Comparison of ENCODE assay signal across 12 cellular contexts in the genomic region with DNA sequence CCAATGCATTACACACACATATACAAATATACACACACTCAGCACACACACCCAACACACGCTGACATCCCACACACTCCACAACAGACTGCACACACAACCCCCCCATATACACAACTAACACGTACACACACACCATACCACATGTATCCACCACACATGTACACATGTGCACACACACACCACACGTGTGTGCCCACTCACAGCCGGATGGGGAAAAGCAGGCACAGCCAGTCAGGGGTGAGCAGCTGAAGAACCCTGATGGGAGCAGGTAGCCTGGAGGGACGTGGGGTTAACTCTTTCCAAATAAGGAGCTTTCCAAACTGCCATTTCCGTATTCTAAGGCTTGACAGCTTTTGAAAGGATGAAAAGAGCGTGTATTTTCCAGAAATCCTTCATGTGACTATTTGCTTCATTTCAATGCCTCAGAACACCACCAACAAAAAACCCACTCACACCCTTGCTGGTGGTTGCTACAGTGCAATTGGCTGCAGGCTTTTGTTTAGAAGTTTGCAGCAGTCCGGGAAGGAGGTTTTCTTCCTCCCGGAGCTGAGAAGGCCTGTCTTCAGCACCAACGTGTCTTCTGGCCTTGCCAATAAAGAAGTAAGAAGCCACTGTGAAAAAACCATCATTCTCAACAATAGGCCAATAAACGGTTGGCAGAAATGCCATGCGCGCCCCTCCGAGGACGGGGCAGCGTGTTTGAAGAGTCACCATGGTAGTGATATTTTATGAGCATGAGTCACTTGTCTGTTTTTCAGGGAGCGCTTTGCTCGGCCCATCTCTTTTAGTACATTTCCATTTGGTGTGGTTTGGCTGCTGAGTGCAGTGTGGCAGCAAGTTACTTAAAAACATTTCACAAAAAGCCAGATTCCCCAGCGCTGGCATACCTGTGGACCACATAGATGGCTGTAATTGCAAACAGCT.
A peak's percentile ranks its signal among the peaks of the same experiment; 100 is the strongest.
DNase-seq lines count a peak whose midpoint lies in the region; ATAC-seq and TF ChIP-seq lines count a peak whose summit lies in the region.
"Had no signal": no experiment of that assay in that cellular context is flagged by ENCODE, and none has a peak within 500 bp of the region (broad histone marks: within the 10 kb centered on the region; RNA-seq: fewer than 3 reads in every experiment).

No MANE protein-coding gene starts in this region.

- no peaks in the 10 kb centered on the region for H3K36me3 ChIP-seq in HCT116 (ENCODE audit: control insufficient read depth in 1 of 2, insufficient read depth in 2 of 2, low read length in 2 of 2)
- H3K36me3 ChIP-seq: pancreas, upper lobe of left lung had no signal

- no peaks in the 10 kb centered on the region for H3K9me2 ChIP-seq in HCT116 (ENCODE audit: insufficient read depth)

- H4K20me1 ChIP-seq in HCT116 (ENCODE audit: insufficient read depth) = no peaks in the 10 kb centered on the region

- intact Hi-C loops in HCT116 (cut with micrococcal nuclease) = no loop called here

- CTCF ChIA-PET in HCT116 (lab: Charles Lee) = no interaction called here

- RAD21 ChIA-PET in HCT116 (lab: Charles Lee; ENCODE audit: low non-redundant PET in 1 of 2, low total read pairs in 2 of 2, uncharacterized antibody in 2 of 2, unreplicated experiment in 2 of 2) = no interaction called here

- 0 out of 4 replicates have a peak overlapping the region, but pooled peaks of 1 of the 2 experiments have one; percentile 7 for H3K4me3 ChIP-seq in HCT116 (replicated peaks in 1 of 2; ENCODE audit: low read depth in 1 of 2, low read length in 2 of 2)
- H3K4me3 ChIP-seq: pancreas, upper lobe of left lung had no signal

- TF ChIP-seq POLR2A in HCT116 (IDR thresholded peaks at IDR 0.05; ENCODE audit: borderline replicate concordance, extremely low read depth, insufficient read depth, insufficient read length) = no peak

- BruUV-seq in HCT116 (replicated peaks; lab: Mats Ljungman, UMichigan) = no TSS peak

- no peaks in the 10 kb centered on the region for H3K27me3 ChIP-seq in HCT116 (ENCODE audit: insufficient read depth, low read length)
- H3K27me3 ChIP-seq: pancreas, upper lobe of left lung had no signal

- H2AFZ ChIP-seq in HCT116 (ENCODE audit: low read depth, low read length, poor library complexity, severe bottlenecking) = peak overlapping the region; percentile 49

- no peaks in the 10 kb centered on the region for H3K79me2 ChIP-seq in HCT116 (ENCODE audit: insufficient read depth, low read length)

- H3K9ac ChIP-seq in HCT116 (ENCODE audit: low read length) = peak overlapping the region; percentile 36

- no peaks in the 10 kb centered on the region for H3K9me3 ChIP-seq in HCT116 (ENCODE audit: control insufficient read depth in 1 of 2, insufficient read depth in 1 of 2, low read depth in 1 of 2, low read length in 2 of 2)
- H3K9me3 ChIP-seq: pancreas, upper lobe of left lung had no signal

- peaks cover 18 to 35% of the 10 kb centered on the region in 2 experiments; a peak in 3 of 4 replicates for H3K4me1 ChIP-seq in HCT116 (ENCODE audit: control insufficient read depth in 1 of 2, insufficient read depth in 2 of 2, low read length in 2 of 2)
- H3K4me1 ChIP-seq: pancreas, upper lobe of left lung had no signal

- no peak for TF ChIP-seq CTCF in HCT116 (IDR thresholded peaks at IDR 0.05 in 2 of 3, conservative IDR thresholded peaks at IDR 0.05 in 1 of 3; ENCODE audit: borderline replicate concordance in 1 of 3, insufficient read depth in 1 of 3, low read depth in 2 of 3, low read length in 2 of 3)

- H3K4me2 ChIP-seq in HCT116 (ENCODE audit: low read length) = peak overlapping the region; percentile 64

- peak; percentile 65 for DNase-seq in HCT116 (ENCODE audit: low read depth, low spot score)
- peak; percentile 43 to 50 for DNase-seq in SHP77 (lab: John Stamatoyannopoulos, UW)
- peak; percentile 92 for DNase-seq in fibroblast of gingiva (ENCODE audit: low read depth)
- peak; percentile 84 for DNase-seq in stromal cell of bone marrow (ENCODE audit: low read depth)
- no peak for DNase-seq in GM19240 (ENCODE audit: insufficient read length, low spot score)
- DNase-seq in activated naive CD4-positive, alpha-beta T cell treated with Interleukin-2 at 50 U/mL for 16 hours = no peak
- no peak for DNase-seq in ecto neural progenitor cell (ENCODE audit: low spot score)
- no peak for DNase-seq in midbrain (lab: John Stamatoyannopoulos, UW)
- DNase-seq: left ventricle myocardium superior, pancreas, upper lobe of left lung had no signal

- no peak for TF ChIP-seq RAD21 in HCT116 (IDR thresholded peaks at IDR 0.05; ENCODE audit: low read depth)

- POLR2A ChIA-PET in HCT116 (lab: Charles Lee) = no interaction called here

- peak; percentile 88 for ATAC-seq in HCT116
- ATAC-seq: activated CD4-positive, CD25-positive, alpha-beta regulatory T cell treated with anti-CD3 and anti-CD28 coated beads, Interleukin-2, amount 50 U/mL, for 24 hours; left ventricle myocardium superior; pancreas had no signal

- H3K27ac ChIP-seq in HCT116 (ENCODE audit: low read depth, low read length) = 0 out of 2 replicates have a peak overlapping the region, but pooled peaks have one; percentile 17
- H3K27ac ChIP-seq: pancreas, upper lobe of left lung had no signal

TF ChIP-seq in HCT116, 20 proteins besides CTCF, POLR2A, EP300 and RAD21 (continues in another document):
- TF ChIP-seq ELF1 (IDR thresholded peaks at IDR 0.05; ENCODE audit: borderline replicate concordance, low read depth) (no peak), CBX3 (IDR thresholded peaks at IDR 0.05; ENCODE audit: low read depth) (peak; percentile 59), CEBPB (IDR thresholded peaks at IDR 0.05; ENCODE audit: low read depth) (0 out of 2 replicates have a peak, but pooled peaks have one; percentile 30), ZFX (IDR thresholded peaks at IDR 0.05) (no peak), SP1 (IDR thresholded peaks at IDR 0.05; ENCODE audit: low read depth) (peak; percentile 58; the same call in 1 of the 2 replicates), JUND (IDR thresholded peaks at IDR 0.05) (peak; percentile 74), ZNF274 (IDR thresholded peaks at IDR 0.05; ENCODE audit: low read depth, low read length) (no peak), POLR2AphosphoS5 (IDR thresholded peaks at IDR 0.05; ENCODE audit: low read depth, low read length) (no peak), EZH2 (IDR thresholded peaks at IDR 0.05) (no peak), TCF7L2 (IDR thresholded peaks at IDR 0.05; ENCODE audit: borderline replicate concordance, extremely low read depth, insufficient read depth, insufficient read length) (no peak), YY1 (IDR thresholded peaks at IDR 0.05; ENCODE audit: extremely low read depth, insufficient replicate concordance, low read depth, low read length) (no peak), SIN3A (IDR thresholded peaks at IDR 0.05; ENCODE audit: low read depth) (no peak), REST (IDR thresholded peaks at IDR 0.05; ENCODE audit: low read depth) (no peak), ATF3 (IDR thresholded peaks at IDR 0.05) (no peak), SRF (IDR thresholded peaks at IDR 0.05; ENCODE audit: low read depth) (no peak; the same call in 1 of the 2 replicates)
- TF ChIP-seq, protein P1, sequence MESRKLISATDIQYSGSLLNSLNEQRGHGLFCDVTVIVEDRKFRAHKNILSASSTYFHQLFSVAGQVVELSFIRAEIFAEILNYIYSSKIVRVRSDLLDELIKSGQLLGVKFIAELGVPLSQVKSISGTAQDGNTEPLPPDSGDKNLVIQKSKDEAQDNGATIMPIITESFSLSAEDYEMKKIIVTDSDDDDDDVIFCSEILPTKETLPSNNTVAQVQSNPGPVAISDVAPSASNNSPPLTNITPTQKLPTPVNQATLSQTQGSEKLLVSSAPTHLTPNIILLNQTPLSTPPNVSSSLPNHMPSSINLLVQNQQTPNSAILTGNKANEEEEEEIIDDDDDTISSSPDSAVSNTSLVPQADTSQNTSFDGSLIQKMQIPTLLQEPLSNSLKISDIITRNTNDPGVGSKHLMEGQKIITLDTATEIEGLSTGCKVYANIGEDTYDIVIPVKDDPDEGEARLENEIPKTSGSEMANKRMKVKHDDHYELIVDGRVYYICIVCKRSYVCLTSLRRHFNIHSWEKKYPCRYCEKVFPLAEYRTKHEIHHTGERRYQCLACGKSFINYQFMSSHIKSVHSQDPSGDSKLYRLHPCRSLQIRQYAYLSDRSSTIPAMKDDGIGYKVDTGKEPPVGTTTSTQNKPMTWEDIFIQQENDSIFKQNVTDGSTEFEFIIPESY (IDR thresholded peaks at IDR 0.05; ENCODE audit: extremely low read depth, insufficient replicate concordance, low read length) = no peak
- TF ChIP-seq, protein P2, sequence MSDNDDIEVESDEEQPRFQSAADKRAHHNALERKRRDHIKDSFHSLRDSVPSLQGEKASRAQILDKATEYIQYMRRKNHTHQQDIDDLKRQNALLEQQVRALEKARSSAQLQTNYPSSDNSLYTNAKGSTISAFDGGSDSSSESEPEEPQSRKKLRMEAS (IDR thresholded peaks at IDR 0.05) = peak; percentile 70

Comparison
In these comparisons a context has a peak if more than half of its experiments do, and no peak if none do; other contexts are left out.
1. DNase-seq: peak in HCT116 (single experiment), SHP77 (2 of 2), fibroblast of gingiva (single experiment) and stromal cell of bone marrow (single experiment); none in GM19240 (single experiment), activated naive CD4-positive, alpha-beta T cell treated with Interleukin-2 at 50 U/mL for 16 hours (single experiment), ecto neural progenitor cell (single experiment) and midbrain (single experiment).